8 cellular contexts compared by ENCODE assay signal in the genomic region with DNA sequence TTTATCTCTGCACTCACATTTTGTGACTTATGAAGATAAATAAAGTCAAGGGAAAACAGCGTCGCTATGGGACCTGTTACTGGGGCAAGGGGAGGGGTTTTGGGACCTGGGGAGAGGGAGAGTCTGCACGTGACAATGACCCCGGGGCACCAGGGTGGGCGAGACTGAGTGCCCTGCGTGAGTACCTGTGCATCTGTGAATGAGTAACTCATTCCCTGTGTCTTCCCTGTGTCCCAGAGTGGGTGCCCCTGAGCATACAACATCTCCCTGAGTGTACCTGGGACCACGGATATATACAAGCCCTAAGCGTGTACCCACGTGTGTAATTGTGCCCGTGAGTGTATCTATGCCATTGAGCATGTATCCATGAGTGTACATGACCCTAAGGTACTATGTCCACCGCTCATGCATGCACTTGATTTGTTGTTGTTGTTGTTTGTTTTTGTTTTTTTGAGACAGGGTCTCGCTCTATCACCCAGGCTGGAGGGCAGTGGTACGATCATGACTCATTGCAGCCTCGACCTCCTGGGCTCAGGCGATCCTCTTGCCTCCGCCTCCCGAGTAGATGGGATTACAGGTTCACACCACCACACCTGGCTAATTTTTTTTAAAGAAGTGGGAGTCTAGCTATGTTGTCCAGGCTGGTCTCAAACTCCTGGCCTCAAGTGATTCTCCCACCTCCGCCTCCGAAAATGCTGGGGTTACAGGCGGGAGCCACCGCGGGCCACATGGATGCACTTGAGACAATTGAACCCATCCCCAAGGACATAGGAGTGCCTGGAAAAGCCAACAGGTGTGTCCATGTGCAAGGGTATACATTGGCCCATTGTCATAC. TPM values are rescaled to one million over a fixed set of nuclear protein-coding genes. Genes with fewer than 3 reads are reported as not detected.
DNase-seq lines count a peak whose midpoint lies in the region; ATAC-seq and TF ChIP-seq lines count a peak whose summit lies in the region.

No MANE protein-coding gene starts in this region.

- peak overlapping the region; percentile 77 for H3K4me3 ChIP-seq in iPS-11a (ENCODE audit: low read depth, low read length)
- peak overlapping the region in 1 of 4 donors; percentile 93 for H3K4me3 ChIP-seq in adrenal gland

- ATAC-seq in activated B cell treated with CpG ODN at 0.5 μM for 24 hours (ENCODE audit: low read depth) (no peak), GM18870 (IDR thresholded peaks at IDR 0.05; ENCODE audit: unreplicated experiment) (no peak)
- ATAC-seq in stimulated activated memory B cell treated with anti-CD40 and anti-IgM and Interleukin-4, amounts not matched to agents 10 μg/mL and 1 μg/mL and 100 μg/mL, for 72 hours = no peak

- peaks cover 0 to 21% of the 10 kb centered on the region in 2 donors for H3K36me3 ChIP-seq in adrenal gland (replicated peaks in 1 of 2)

- WGBS in adrenal gland, 4 donors = 41 to 54% (median 45%) methylated on average over 17 to 22 of the region's 22 CpGs

- no peaks in the 10 kb centered on the region for H3K27me3 ChIP-seq in adrenal gland

- H3K9me3 Mint-ChIP-seq in T-helper 1 cell treated with Interleukin-12 subunit alpha and Interleukin-12 subunit beta and Interleukin-4 antibody, amounts not matched to agents 30 μg/mL and 1 μg/mL, for 36 hours = no peaks in the 10 kb centered on the region
- no peaks in the 10 kb centered on the region for H3K9me3 Mint-ChIP-seq in activated B cell treated with CpG ODN at 0.5 μM for 24 hours
- no peaks in the 10 kb centered on the region for H3K9me3 Mint-ChIP-seq in stimulated activated memory B cell treated with anti-CD40 and anti-IgM and Interleukin-4, amounts not matched to agents 10 μg/mL and 1 μg/mL and 100 μg/mL, for 72 hours

- H3K27ac Mint-ChIP-seq in T-helper 1 cell treated with Interleukin-12 subunit alpha and Interleukin-12 subunit beta and Interleukin-4 antibody, amounts not matched to agents 30 μg/mL and 1 μg/mL, for 36 hours = peak overlapping the region; percentile 67
- peak overlapping the region; percentile 78 for H3K27ac Mint-ChIP-seq in activated B cell treated with CpG ODN at 0.5 μM for 24 hours
- peak overlapping the region; percentile 98 for H3K27ac Mint-ChIP-seq in stimulated activated memory B cell treated with anti-CD40 and anti-IgM and Interleukin-4, amounts not matched to agents 10 μg/mL and 1 μg/mL and 100 μg/mL, for 72 hours

- no peak for DNase-seq in T-helper 1 cell
- DNase-seq in activated B cell treated with CpG ODN at 0.5 μM for 24 hours = no peak
- DNase-seq in hypothalamus (lab: John Stamatoyannopoulos, UW) = no peak
- DNase-seq in adrenal gland = no peak

- H3K27me3 Mint-ChIP-seq in T-helper 1 cell treated with Interleukin-12 subunit alpha and Interleukin-12 subunit beta and Interleukin-4 antibody, amounts not matched to agents 30 μg/mL and 1 μg/mL, for 36 hours (ENCODE audit: low read depth) = peaks cover 22% of the 10 kb centered on the region
- peaks cover 14% of the 10 kb centered on the region for H3K27me3 Mint-ChIP-seq in activated B cell treated with CpG ODN at 0.5 μM for 24 hours
- H3K27me3 Mint-ChIP-seq in stimulated activated memory B cell treated with anti-CD40 and anti-IgM and Interleukin-4, amounts not matched to agents 10 μg/mL and 1 μg/mL and 100 μg/mL, for 72 hours = peaks cover 33% of the 10 kb centered on the region

- POLR2A ChIA-PET in activated B cell treated with CpG ODN at 0.5 μM for 24 hours (lab: Charles Lee) = interaction anchor here (0.6 to 2.2 kb wide), 25 partner anchors 9 to 240 kb away, joined by 3 to 45 read pairs (median 5); a partner anchor contains a TSS

- no peak for TF ChIP-seq CTCF in activated B cell treated with CpG ODN at 0.5 μM for 24 hours (IDR thresholded peaks at IDR 0.05)
- no peak for TF ChIP-seq CTCF in adrenal gland (IDR thresholded peaks at IDR 0.05)

- H3K36me3 Mint-ChIP-seq in T-helper 1 cell treated with Interleukin-12 subunit alpha and Interleukin-12 subunit beta and Interleukin-4 antibody, amounts not matched to agents 30 μg/mL and 1 μg/mL, for 36 hours (ENCODE audit: low read depth) = peaks cover 7% of the 10 kb centered on the region
- H3K36me3 Mint-ChIP-seq in activated B cell treated with CpG ODN at 0.5 μM for 24 hours (ENCODE audit: low read depth) = peaks cover 25% of the 10 kb centered on the region
- peaks cover 17% of the 10 kb centered on the region for H3K36me3 Mint-ChIP-seq in stimulated activated memory B cell treated with anti-CD40 and anti-IgM and Interleukin-4, amounts not matched to agents 10 μg/mL and 1 μg/mL and 100 μg/mL, for 72 hours

- no peak for TF ChIP-seq POLR2A in adrenal gland (IDR thresholded peaks at IDR 0.05)

- CTCF ChIA-PET in activated B cell treated with CpG ODN at 0.5 μM for 24 hours (lab: Charles Lee) = interaction anchor here (0.8 to 2.5 kb wide), 23 partner anchors 11 to 326 kb away, joined by 3 to 64 read pairs (median 6); a partner anchor contains a TSS

- H3K4me3 Mint-ChIP-seq in T-helper 1 cell treated with Interleukin-12 subunit alpha and Interleukin-12 subunit beta and Interleukin-4 antibody, amounts not matched to agents 30 μg/mL and 1 μg/mL, for 36 hours = peak overlapping the region; percentile 58
- peak overlapping the region; percentile 93 for H3K4me3 Mint-ChIP-seq in activated B cell treated with CpG ODN at 0.5 μM for 24 hours
- peak overlapping the region; percentile 98 for H3K4me3 Mint-ChIP-seq in stimulated activated memory B cell treated with anti-CD40 and anti-IgM and Interleukin-4, amounts not matched to agents 10 μg/mL and 1 μg/mL and 100 μg/mL, for 72 hours

- peaks cover 3 to 13% of the 10 kb centered on the region in 2 donors for H3K4me1 ChIP-seq in adrenal gland (replicated peaks in 1 of 2)

- no peaks in the 10 kb centered on the region for H3K9me3 ChIP-seq in adrenal gland (replicated peaks in 1 of 3)

- intact Hi-C loops in activated B cell treated with CpG ODN at 0.5 μM for 24 hours (cut with micrococcal nuclease) = loop anchor here (1.0 to 10.0 kb wide), 12 partner anchors 28 to 581 kb away; a partner anchor contains a TSS
- intact Hi-C loops in adrenal gland (cut with DNase I) = loop anchor here (5.0 to 10.0 kb wide), 3 partner anchors 113 to 325 kb away; no protein-coding TSS in a partner anchor

- H3K27ac ChIP-seq in adrenal gland = peak overlapping the region in 1 of 5 donors; percentile 90

- peaks cover 34% of the 10 kb centered on the region for H3K4me1 Mint-ChIP-seq in T-helper 1 cell treated with Interleukin-12 subunit alpha and Interleukin-12 subunit beta and Interleukin-4 antibody, amounts not matched to agents 30 μg/mL and 1 μg/mL, for 36 hours (ENCODE audit: low read depth)
- H3K4me1 Mint-ChIP-seq in activated B cell treated with CpG ODN at 0.5 μM for 24 hours = peaks cover 56% of the 10 kb centered on the region
- H3K4me1 Mint-ChIP-seq in stimulated activated memory B cell treated with anti-CD40 and anti-IgM and Interleukin-4, amounts not matched to agents 10 μg/mL and 1 μg/mL and 100 μg/mL, for 72 hours = peaks cover 67% of the 10 kb centered on the region

RNA-seq across cellular contexts. Expression of a gene that starts 0.6 kb away (rescaled TPM):
- 110 and 123 TPM in 2 replicates for total RNA-seq in activated B cell treated with CpG ODN at 0.5 μM for 24 hours
- 100 to 1,000 TPM in 7 of 8 donors, 10 to 100 TPM in 1; 85.3 to 227 (median 135) TPM for total RNA-seq in adrenal gland
- 100 to 1,000 TPM in 2 of 3 donors, 1 to 10 TPM in 1; 5.6 to 502 (median 471) TPM for polyA plus RNA-seq in adrenal gland

RNA-seq across cellular contexts. Expression of a gene that starts 3.1 kb away (rescaled TPM):
- not detected in 2 replicates for total RNA-seq in activated B cell treated with CpG ODN at 0.5 μM for 24 hours
- 1 to 10 TPM in 1 of 8 donors, under 1 TPM in 6, not detected in 1; 0.26 to 1.9 (median 0.56) TPM for total RNA-seq in adrenal gland
- polyA plus RNA-seq in adrenal gland = 1 to 10 TPM in 1 of 3 donors, under 1 TPM in 2; 0.47 to 1.4 (median 0.48) TPM

RNA-seq across cellular contexts. Expression of a gene that starts 11.1 kb away (rescaled TPM):
- total RNA-seq in activated B cell treated with CpG ODN at 0.5 μM for 24 hours = not detected in 2 replicates
- total RNA-seq in adrenal gland = 1 to 10 TPM in 1 of 8 donors, under 1 TPM in 3, not detected in 4; 0.54 to 3.9 (median 0.76) TPM
- polyA plus RNA-seq in adrenal gland = 10 to 100 TPM in 2 of 3 donors, not detected in 1; 15.2 to 42.9 TPM

RNA-seq across cellular contexts. Expression of a gene that starts 21.9 kb away (rescaled TPM):
- total RNA-seq in activated B cell treated with CpG ODN at 0.5 μM for 24 hours (191 and 193 TPM in 2 replicates), adrenal gland (under 1 TPM in 4 of 8 donors, not detected in 4; 0.39 to 0.61 (median 0.46) TPM)
- polyA plus RNA-seq in adrenal gland = 1 to 10 TPM in 1 of 3 donors, under 1 TPM in 1, not detected in 1; 0.54 to 2.6 TPM

RNA-seq across cellular contexts. Expression of a gene that starts 43.1 kb away (rescaled TPM):
- 147 and 176 TPM in 2 replicates for total RNA-seq in activated B cell treated with CpG ODN at 0.5 μM for 24 hours
- total RNA-seq in adrenal gland = 10 to 100 TPM; 21.3 to 90.8 (median 40.3) TPM
- polyA plus RNA-seq in adrenal gland = 100 to 1,000 TPM in 1 of 3 donors, 10 to 100 TPM in 2; 15.5 to 121 (median 53.7) TPM
